In the genomic region with DNA sequence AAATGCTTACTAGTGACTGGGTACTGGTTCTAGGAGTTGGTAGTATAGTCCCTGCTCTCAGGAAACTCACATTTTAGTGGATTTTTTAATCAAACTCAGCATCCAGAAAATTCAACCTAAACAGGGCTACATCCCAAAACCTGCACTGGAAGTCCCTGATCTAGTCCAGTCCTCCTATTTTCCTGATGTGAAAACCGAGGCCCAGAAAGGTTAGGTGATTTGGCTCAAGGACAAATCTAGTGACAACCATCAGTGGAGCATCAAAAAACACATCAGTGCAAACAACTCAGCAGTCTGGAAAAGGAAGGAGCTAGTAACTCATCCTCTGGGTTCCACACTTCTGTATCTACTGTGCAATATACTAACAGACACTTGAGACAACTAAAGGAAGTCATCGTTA, we compare ENCODE assay signal across 11 cellular contexts. TPM values are rescaled to one million over a fixed set of nuclear protein-coding genes. Genes with fewer than 3 reads are reported as not detected.
DNase-seq lines count a peak whose midpoint lies in the region; ATAC-seq and TF ChIP-seq lines count a peak whose summit lies in the region.
"Had no signal": no experiment of that assay in that cellular context is flagged by ENCODE, and none has a peak within 500 bp of the region (broad histone marks: within the 10 kb centered on the region; RNA-seq: fewer than 3 reads in every experiment).

No MANE protein-coding gene starts in this region.

- CTCF ChIA-PET in activated CD4-positive, alpha-beta memory T cell treated with anti-CD3 and anti-CD28 coated beads for 36 hours (lab: Charles Lee): interaction anchor here (0.8 to 1.7 kb wide), 6 partner anchors 14 to 126 kb away, joined by 3 to 9 read pairs (median 4); no protein-coding TSS in a partner anchor

- H3K4me1 Mint-ChIP-seq in activated CD4-positive, alpha-beta memory T cell treated with anti-CD3 and anti-CD28 coated beads for 36 hours (ENCODE audit: low read depth): peaks cover 82% of the 10 kb centered on the region

- ATAC-seq in Right ventricle myocardium inferior: no peak
- no peak for ATAC-seq in left lung
- peak; percentile 8 for ATAC-seq in thoracic aorta (ENCODE audit: insufficient number of reproducible peaks, low FRiP score, low read depth)

- H3K4me3 ChIP-seq in cardiac muscle cell (no peak overlapping the region), left lung (no peak overlapping the region), thoracic aorta (no peak overlapping the region), WERI-Rb-1 (ENCODE audit: low read depth, low read length) (no peak overlapping the region)

- intact Hi-C loops in Right ventricle myocardium inferior (cut with DNase I) (loop anchor here (2.0 kb wide), 1 partner anchor 25 kb away; no protein-coding TSS in a partner anchor), left lung (cut with DNase I) (no loop called here)
- intact Hi-C loops in activated CD4-positive, alpha-beta memory T cell treated with anti-CD3 and anti-CD28 coated beads for 36 hours (cut with micrococcal nuclease): loop anchor here (1.0 to 2.0 kb wide), 4 partner anchors 14 to 57 kb away; no protein-coding TSS in a partner anchor

- H3K36me3 ChIP-seq in cardiac muscle cell (no peaks in the 10 kb centered on the region), left lung (no peaks in the 10 kb centered on the region), thoracic aorta (no peaks in the 10 kb centered on the region), WERI-Rb-1 (no peaks in the 10 kb centered on the region)

- H3K27me3 ChIP-seq in cardiac muscle cell (no peaks in the 10 kb centered on the region), left lung (no peaks in the 10 kb centered on the region), thoracic aorta (replicated peaks; ENCODE audit: insufficient read depth) (no peaks in the 10 kb centered on the region), WERI-Rb-1 (ENCODE audit: insufficient read depth, low read depth, severe bottlenecking) (no peaks in the 10 kb centered on the region)

- POLR2A ChIA-PET in activated CD4-positive, alpha-beta memory T cell treated with anti-CD3 and anti-CD28 coated beads for 36 hours (lab: Charles Lee): interaction anchor here (1.0 to 3.2 kb wide), 4 partner anchors 12 to 38 kb away, joined by 6 to 16 read pairs (median 11); partner anchors contain the start of gene SERINC5

- H3K9me3 ChIP-seq in cardiac muscle cell (ENCODE audit: low read depth): no peaks in the 10 kb centered on the region
- H3K9me3 ChIP-seq in left lung: no peaks in the 10 kb centered on the region
- no peaks in the 10 kb centered on the region for H3K9me3 ChIP-seq in thoracic aorta
- H3K9me3 ChIP-seq in WERI-Rb-1 (ENCODE audit: severe bottlenecking): no peaks in the 10 kb centered on the region

- peak overlapping the region; percentile 73 for H3K4me3 Mint-ChIP-seq in activated CD4-positive, alpha-beta memory T cell treated with anti-CD3 and anti-CD28 coated beads for 36 hours

- no peaks in the 10 kb centered on the region for H3K9me3 Mint-ChIP-seq in activated CD4-positive, alpha-beta memory T cell treated with anti-CD3 and anti-CD28 coated beads for 36 hours

- TF ChIP-seq CTCF in cardiac muscle cell (IDR thresholded peaks at IDR 0.05; ENCODE audit: low read depth, low read length) (no peak), left lung (IDR thresholded peaks at IDR 0.05) (no peak), thoracic aorta (IDR thresholded peaks at IDR 0.05) (no peak), WERI-Rb-1 (IDR thresholded peaks at IDR 0.05; ENCODE audit: low read depth, low read length) (no peak)

- peak overlapping the region; percentile 70 for H3K27ac ChIP-seq in cardiac muscle cell
- H3K27ac ChIP-seq in left lung: peak overlapping the region; percentile 4 to 11
- H3K27ac ChIP-seq in thoracic aorta: peak overlapping the region in 1 of 2 donors; percentile 47
- H3K27ac ChIP-seq in WERI-Rb-1: no peak overlapping the region

- H3K36me3 Mint-ChIP-seq in activated CD4-positive, alpha-beta memory T cell treated with anti-CD3 and anti-CD28 coated beads for 36 hours: peaks cover 14% of the 10 kb centered on the region

- DNase-seq in cardiac muscle cell (ENCODE audit: low read depth in 1 of 2, low spot score in 1 of 2): no peak
- no peak for DNase-seq in Right ventricle myocardium inferior (ENCODE audit: missing footprints)
- no peak for DNase-seq in activated CD4-positive, alpha-beta memory T cell treated with anti-CD3 and anti-CD28 coated beads for 36 hours
- no peak for DNase-seq in left lung
- no peak for DNase-seq in thoracic aorta (ENCODE audit: low spot score)
- no peak for DNase-seq in cerebellar nuclear complex (lab: John Stamatoyannopoulos, UW)
- no peak for DNase-seq in HT-29 (ENCODE audit: low spot score)
- DNase-seq in WERI-Rb-1: no peak
- DNase-seq: activated CD4-positive, CD25-positive, alpha-beta regulatory T cell treated with anti-CD3 and anti-CD28 coated beads, Interleukin-2, amount 50 U/mL, for 72 hours; GF-D8 had no signal

- H3K27me3 Mint-ChIP-seq in activated CD4-positive, alpha-beta memory T cell treated with anti-CD3 and anti-CD28 coated beads for 36 hours: no peaks in the 10 kb centered on the region
- H3K27me3 Mint-ChIP-seq: IgD-negative memory B cell had no signal

- H3K27ac Mint-ChIP-seq in activated CD4-positive, alpha-beta memory T cell treated with anti-CD3 and anti-CD28 coated beads for 36 hours: peak overlapping the region; percentile 91

- peaks cover 37% of the 10 kb centered on the region for H3K4me1 ChIP-seq in cardiac muscle cell (ENCODE audit: low read depth)
- peaks cover 21 to 42% of the 10 kb centered on the region in 2 donors for H3K4me1 ChIP-seq in left lung
- H3K4me1 ChIP-seq in thoracic aorta (ENCODE audit: control insufficient read depth in 1 of 2, low read depth in 2 of 2): peaks cover 7 to 19% of the 10 kb centered on the region in 2 donors

RNA-seq across cellular contexts. Expression of gene SERINC5, which starts 38.2 kb away (rescaled TPM):
- 21.2 and 33.6 TPM in 2 replicates for total RNA-seq in cardiac muscle cell
- 10.8 and 17.9 TPM in 2 replicates for polyA plus RNA-seq in cardiac muscle cell
- total RNA-seq in Right ventricle myocardium inferior: 14.5 TPM
- total RNA-seq in activated CD4-positive, alpha-beta memory T cell treated with anti-CD3 and anti-CD28 coated beads for 36 hours: 10 to 100 TPM; 42.8 to 48.0 TPM
- total RNA-seq in left lung: 10 to 100 TPM; 57.0 to 80.7 TPM
- total RNA-seq in thoracic aorta: 10 to 100 TPM; 12.8 to 13.9 TPM
- 47.2 and 48.8 TPM in 2 replicates for total RNA-seq in HT-29 (2014; rRNA removed; shearing (Covaris generic))

Comparison
In these comparisons a context has a peak if more than half of its experiments do, and no peak if none do; other contexts are left out.
1. intact Hi-C loops: an anchor here in Right ventricle myocardium inferior (2.0 kb wide) and activated CD4-positive, alpha-beta memory T cell treated with anti-CD3 and anti-CD28 coated beads for 36 hours (1.0 to 2.0 kb wide); none called in left lung.